ENCODE assay signal across 9 cellular contexts in genomic region chr10:124516998-124517397, GRCh38.
"Had no signal": no experiment of that assay in that cellular context is flagged by ENCODE, and none has a peak within 500 bp of the region (broad histone marks: within the 10 kb centered on the region; RNA-seq: fewer than 3 reads in every experiment).

No MANE protein-coding gene starts in this region.

- ATAC-seq: HCT116, K562 had no signal

- DNase-seq: GM23248, GOT3, H7, HFFc6, IMR-90 had no signal

- H3K4me1 ChIP-seq: HAP-1 had no signal

- H3K4me3 ChIP-seq: GM23248, HAP-1, K562 had no signal

- H3K27ac ChIP-seq: GM23248 had no signal

- H3K36me3 ChIP-seq: HAP-1 had no signal

- H3K9ac ChIP-seq: GM23248 had no signal

- H3K9me3 ChIP-seq: HAP-1 had no signal

- H3K27ac Mint-ChIP-seq: HFFc6 had no signal

- H2AFZ ChIP-seq: GM23248 had no signal

- FAIRE-seq: HTR-8/SVneo, K562 had no signal

- H3K9me3 Mint-ChIP-seq: HFFc6 had no signal
